ENCODE assay signal across 8 cellular contexts in the genomic region with DNA sequence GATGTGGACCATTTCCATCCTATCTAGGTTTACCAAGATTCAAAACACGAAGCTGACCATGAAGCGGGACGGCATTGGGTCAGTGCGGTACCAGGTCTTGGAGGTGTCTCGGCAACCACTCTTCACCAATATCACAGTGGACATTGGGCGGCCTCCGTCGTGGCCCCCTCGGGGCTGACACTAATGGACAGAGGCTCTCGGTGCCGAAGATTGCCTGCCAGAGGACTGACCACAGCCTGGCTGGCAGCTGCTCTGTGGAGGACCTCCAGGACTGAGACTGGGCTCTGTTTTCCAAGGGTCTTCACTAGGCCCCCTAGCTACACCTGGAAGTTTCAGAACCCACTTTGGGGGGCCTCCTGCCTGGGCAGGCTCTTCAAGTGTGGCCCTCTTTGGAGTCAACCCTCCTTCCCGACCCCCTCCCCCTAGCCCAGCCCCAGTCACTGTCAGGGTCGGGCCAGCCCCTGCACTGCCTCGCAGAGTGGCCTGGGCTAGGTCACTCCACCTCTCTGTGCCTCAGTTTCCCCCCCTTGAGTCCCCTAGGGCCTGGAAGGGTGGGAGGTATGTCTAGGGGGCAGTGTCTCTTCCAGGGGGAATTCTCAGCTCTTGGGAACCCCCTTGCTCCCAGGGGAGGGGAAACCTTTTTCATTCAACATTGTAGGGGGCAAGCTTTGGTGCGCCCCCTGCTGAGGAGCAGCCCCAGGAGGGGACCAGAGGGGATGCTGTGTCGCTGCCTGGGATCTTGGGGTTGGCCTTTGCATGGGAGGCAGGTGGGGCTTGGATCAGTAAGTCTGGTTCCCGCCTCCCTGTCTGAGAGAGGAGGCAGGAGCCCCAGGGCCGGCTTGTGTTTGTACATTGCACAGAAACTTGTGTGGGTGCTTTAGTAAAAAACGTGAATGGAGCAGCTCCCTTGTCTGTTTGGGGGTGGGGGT. TPM values are rescaled to one million over a fixed set of nuclear protein-coding genes. Genes with fewer than 3 reads are reported as not detected.
DNase-seq lines count a peak whose midpoint lies in the region; ATAC-seq and TF ChIP-seq lines count a peak whose summit lies in the region.

No MANE protein-coding gene starts in this region.

- DNase-seq in cardiac muscle cell (ENCODE audit: low read depth in 1 of 2, low spot score in 1 of 2) (no peak), cardiac septum (ENCODE audit: low spot score) (no peak), astrocyte of the hippocampus (ENCODE audit: low read depth, low spot score) (peak; percentile 22), AG20443 (ENCODE audit: low spot score) (no peak), islet precursor cell (no peak)

- no peak for TF ChIP-seq RAD21 in liver (IDR thresholded peaks at IDR 0.05)

- 82% methylated on average over 19 of the region's 19 CpGs for WGBS in liver
- WGBS in urinary bladder = 71% methylated on average over 19 of the region's 19 CpGs

- H3K4me3 ChIP-seq in cardiac muscle cell (peak overlapping the region; percentile 56), liver (ENCODE audit: low read depth in 1 of 3, low read length in 3 of 3) (peak overlapping the region in 2 of 3 donors; percentile 56 to 67), urinary bladder (ENCODE audit: low read depth, low read length) (peak overlapping the region; percentile 69)

- H3K27ac ChIP-seq in cardiac muscle cell = peak overlapping the region; percentile 28
- peak overlapping the region; percentile 45 to 77 for H3K27ac ChIP-seq in liver (ENCODE audit: low read depth in 1 of 2, low read length in 2 of 2)
- H3K27ac ChIP-seq in urinary bladder (ENCODE audit: low read depth) = peak overlapping the region; percentile 44

- ATAC-seq in HG03045 (IDR thresholded peaks at IDR 0.05; ENCODE audit: unreplicated experiment) = no peak

- H3K36me3 ChIP-seq in cardiac muscle cell (no peaks in the 10 kb centered on the region), liver (ENCODE audit: control insufficient read depth in 4 of 4, insufficient read depth in 3 of 4, low read depth in 1 of 4, low read length in 3 of 4) (peaks cover 0 to 2% (median 0%) of the 10 kb centered on the region in 4 donors), urinary bladder (ENCODE audit: insufficient read depth) (no peaks in the 10 kb centered on the region)

- TF ChIP-seq CTCF in cardiac muscle cell (IDR thresholded peaks at IDR 0.05; ENCODE audit: low read depth, low read length) (peak; percentile 4), liver (IDR thresholded peaks at IDR 0.05; ENCODE audit: low read depth, low read length, missing input control) (no peak)

- H3K9me3 ChIP-seq in cardiac muscle cell (ENCODE audit: low read depth) = no peaks in the 10 kb centered on the region
- H3K9me3 ChIP-seq in liver (ENCODE audit: control insufficient read depth in 4 of 4, low read length in 3 of 4) = no peaks in the 10 kb centered on the region

- no peaks in the 10 kb centered on the region for H3K27me3 ChIP-seq in cardiac muscle cell
- H3K27me3 ChIP-seq in liver (ENCODE audit: control insufficient read depth in 4 of 4, insufficient read depth in 4 of 4, low read length in 3 of 4) = no peaks in the 10 kb centered on the region

- H3K4me1 ChIP-seq in cardiac muscle cell (ENCODE audit: low read depth) (peaks cover 4% of the 10 kb centered on the region), liver (ENCODE audit: control insufficient read depth in 4 of 4, insufficient read depth in 4 of 4, low read length in 3 of 4) (peaks cover 0 to 16% (median 7%) of the 10 kb centered on the region in 4 donors), urinary bladder (ENCODE audit: insufficient read depth) (no peaks in the 10 kb centered on the region)

- intact Hi-C loops in cardiac septum (cut with DNase I) = no loop called here

- no peak overlapping the region for H3K9ac ChIP-seq in liver (ENCODE audit: low read depth in 1 of 2, low read length in 2 of 2)

TF ChIP-seq in liver, 16 proteins besides CTCF, POLR2A, EP300 and RAD21:
- TF ChIP-seq TAF1 (conservative IDR thresholded peaks at IDR 0.05) = no peak
- TF ChIP-seq FOXA2 (IDR thresholded peaks at IDR 0.05) = no peak
- no peak for TF ChIP-seq JUND (IDR thresholded peaks at IDR 0.05)
- no peak for TF ChIP-seq FOXA1 (IDR thresholded peaks at IDR 0.05)
- TF ChIP-seq MAX (IDR thresholded peaks at IDR 0.05) = no peak
- TF ChIP-seq RXRA (IDR thresholded peaks at IDR 0.05) = no peak
- no peak for TF ChIP-seq REST (IDR thresholded peaks at IDR 0.05)
- no peak for TF ChIP-seq HNF4G (IDR thresholded peaks at IDR 0.05)
- no peak for TF ChIP-seq EGR1 (IDR thresholded peaks at IDR 0.05; ENCODE audit: low read depth in 2 of 2)
- no peak for TF ChIP-seq GABPA (IDR thresholded peaks at IDR 0.05 in 1 of 2, conservative IDR thresholded peaks at IDR 0.05 in 1 of 2)
- TF ChIP-seq, protein P1, sequence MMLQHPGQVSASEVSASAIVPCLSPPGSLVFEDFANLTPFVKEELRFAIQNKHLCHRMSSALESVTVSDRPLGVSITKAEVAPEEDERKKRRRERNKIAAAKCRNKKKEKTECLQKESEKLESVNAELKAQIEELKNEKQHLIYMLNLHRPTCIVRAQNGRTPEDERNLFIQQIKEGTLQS (IDR thresholded peaks at IDR 0.05) = no peak
- TF ChIP-seq SP1 (IDR thresholded peaks at IDR 0.05) = no peak
TF ChIP-seq in liver: peak in this region for 0.

RNA-seq across cellular contexts. Expression of gene CCDC24, which starts 0.9 kb away (rescaled TPM):
- total RNA-seq in cardiac muscle cell = 20.8 and 26.5 TPM in 2 replicates
- 27.9 and 29.7 TPM in 2 replicates for polyA plus RNA-seq in cardiac muscle cell
- total RNA-seq in cardiac septum = 1.9 TPM
- 1 to 10 TPM in 1 of 2 donors, under 1 TPM in 1; 0.92 to 4.2 TPM for total RNA-seq in liver
- polyA plus RNA-seq in liver = 1 to 10 TPM; 2.2 to 2.5 TPM
- 2.8 TPM for total RNA-seq in urinary bladder
- polyA plus RNA-seq in urinary bladder = 7.2 TPM

RNA-seq across cellular contexts. Expression of gene B4GALT2, which starts 11.5 kb away (rescaled TPM):
- 81.6 and 83.3 TPM in 2 replicates for total RNA-seq in cardiac muscle cell
- polyA plus RNA-seq in cardiac muscle cell = 97.4 and 97.6 TPM in 2 replicates
- 44.3 TPM for total RNA-seq in cardiac septum
- total RNA-seq in liver = 10 to 100 TPM; 12.8 to 19.4 TPM
- polyA plus RNA-seq in liver = 10 to 100 TPM in 1 of 2 donors, 1 to 10 TPM in 1; 2.9 to 31.5 TPM
- total RNA-seq in urinary bladder = 35.2 TPM
- polyA plus RNA-seq in urinary bladder = 55.9 TPM

RNA-seq across cellular contexts. Expression of gene ATP6V0B, which starts 15.8 kb away (rescaled TPM):
- total RNA-seq in cardiac muscle cell (87.5 and 171 TPM in 2 replicates), cardiac septum (81.6 TPM), liver (10 to 100 TPM; 69.5 to 99.5 TPM), urinary bladder (44.4 TPM)
- polyA plus RNA-seq in cardiac muscle cell (263 and 316 TPM in 2 replicates), liver (100 to 1,000 TPM; 158 to 277 TPM), urinary bladder (120 TPM)

RNA-seq across cellular contexts. Expression of gene DPH2, which starts 20.7 kb away (rescaled TPM):
- total RNA-seq in cardiac muscle cell (17.1 and 20.7 TPM in 2 replicates), cardiac septum (15.5 TPM), liver (10 to 100 TPM in 1 of 2 donors, 1 to 10 TPM in 1; 9.3 to 20.9 TPM), urinary bladder (7.8 TPM)
- polyA plus RNA-seq in cardiac muscle cell (21.5 and 38.6 TPM in 2 replicates), liver (10 to 100 TPM; 13.0 to 17.7 TPM), urinary bladder (21.7 TPM)

RNA-seq across cellular contexts. Expression of gene SLC6A9, which starts 40.7 kb away (rescaled TPM):
- total RNA-seq in cardiac muscle cell (4.9 and 6.0 TPM in 2 replicates), cardiac septum (1.8 TPM), liver (10 to 100 TPM in 1 of 2 donors, 1 to 10 TPM in 1; 1.0 to 47.7 TPM), urinary bladder (6.1 TPM)
- polyA plus RNA-seq in cardiac muscle cell (12.1 and 13.2 TPM in 2 replicates), liver (1 to 10 TPM in 1 of 2 donors, under 1 TPM in 1; 0.57 to 6.1 TPM), urinary bladder (19.8 TPM)
